In the genomic region with DNA sequence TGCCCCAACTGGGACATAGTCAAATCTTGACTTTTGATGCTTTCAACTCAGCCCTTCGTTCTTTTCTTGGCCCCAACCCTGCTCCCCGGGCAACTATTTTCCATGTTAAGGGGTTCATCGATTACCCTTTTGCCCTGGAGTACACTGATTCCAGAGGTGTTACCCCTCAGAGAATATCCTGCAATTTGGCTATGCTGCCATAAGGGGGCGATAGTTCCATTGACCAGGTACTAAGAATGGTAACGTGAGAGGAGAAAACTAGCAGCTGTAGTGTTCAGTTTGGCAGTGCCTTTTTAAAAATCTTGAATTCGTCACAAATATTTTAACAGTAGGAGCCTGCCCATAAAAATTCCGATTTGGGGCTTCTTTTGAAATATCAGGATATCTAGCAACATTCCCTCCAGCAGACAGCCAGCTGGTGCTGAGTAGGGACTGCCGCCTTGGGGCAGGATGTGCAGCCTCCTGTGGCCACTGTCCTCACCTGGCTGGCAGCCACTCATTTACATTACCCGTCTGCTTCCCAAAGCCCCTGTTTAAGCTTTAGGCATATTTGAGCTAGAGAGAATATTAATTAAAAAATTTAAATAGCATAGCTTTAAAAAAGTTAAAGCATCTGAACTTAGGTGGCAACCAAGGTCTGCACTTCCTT, we compare ENCODE assay signal across 11 cellular contexts.
DNase-seq lines count a peak whose midpoint lies in the region; ATAC-seq and TF ChIP-seq lines count a peak whose summit lies in the region.
"Had no signal": no experiment of that assay in that cellular context is flagged by ENCODE, and none has a peak within 500 bp of the region (broad histone marks: within the 10 kb centered on the region; RNA-seq: fewer than 3 reads in every experiment).

No MANE protein-coding gene starts in this region.

- BruUV-seq in HCT116 (replicated peaks; lab: Mats Ljungman, UMichigan), result no TSS peak

- H3K27me3 Mint-ChIP-seq in T-cell, result peaks cover 0 to 19% of the 10 kb centered on the region in 2 donors

- in situ Hi-C loops in brain microvascular endothelial cell (cut with HindIII; ENCODE audit: low pct_ligation_motif_present, low sequenced_read_pairs), result no loop called here

- H3K9me2 ChIP-seq in DOHH2 (replicated peaks; ENCODE audit: control insufficient read depth, low read length), result no peaks in the 10 kb centered on the region
- no peaks in the 10 kb centered on the region for H3K9me2 ChIP-seq in HCT116 (ENCODE audit: insufficient read depth)

- H3K4me1 ChIP-seq in DOHH2 (ENCODE audit: control insufficient read depth, low read length) (no peaks in the 10 kb centered on the region), HCT116 (ENCODE audit: control insufficient read depth in 1 of 2, insufficient read depth in 2 of 2, low read length in 2 of 2) (no peaks in the 10 kb centered on the region)
- H3K4me1 ChIP-seq: esophagus muscularis mucosa had no signal

- H3K27me3 ChIP-seq in DOHH2 (ENCODE audit: control insufficient read depth, low read length), result 0 out of 2 replicates have a peak, but pooled peaks cover 3% of the 10 kb centered on the region
- H3K27me3 ChIP-seq in HCT116 (ENCODE audit: insufficient read depth, low read length), result 0 out of 2 replicates have a peak, but pooled peaks cover 7% of the 10 kb centered on the region
- no peaks in the 10 kb centered on the region for H3K27me3 ChIP-seq in brain microvascular endothelial cell (replicated peaks)

- TF ChIP-seq RAD21 in HCT116 (IDR thresholded peaks at IDR 0.05; ENCODE audit: low read depth), result peak; percentile 45

- H3K4me3 Mint-ChIP-seq in T-cell, result no peak overlapping the region

- intact Hi-C loops in HCT116 (cut with micrococcal nuclease), result loop anchor here (2.0 kb wide), 1 partner anchor 351 kb away; no protein-coding TSS in a partner anchor
- intact Hi-C loops in left colon (cut with DNase I, micrococcal nuclease), result no loop called here

- H3K9ac ChIP-seq in HCT116 (ENCODE audit: low read length) (no peak overlapping the region), SK-N-MC (ENCODE audit: insufficient read length) (no peak overlapping the region)

- H2AFZ ChIP-seq in HCT116 (ENCODE audit: low read depth, low read length, poor library complexity, severe bottlenecking), result no peak overlapping the region

- CTCF ChIA-PET in HCT116 (lab: Charles Lee), result interaction anchor here (1.0 to 1.3 kb wide), 2 partner anchors 182 to 344 kb away, joined by 3 read pairs; no protein-coding TSS in a partner anchor
- CTCF ChIA-PET in T-cell (lab: Charles Lee), result no interaction called here

- H3K4me3 ChIP-seq in DOHH2 (ENCODE audit: low read length) (no peak overlapping the region), HCT116 (replicated peaks in 1 of 2; ENCODE audit: low read depth in 1 of 2, low read length in 2 of 2) (no peak overlapping the region), SK-N-MC (no peak overlapping the region), brain microvascular endothelial cell (ENCODE audit: low read depth, low read length) (no peak overlapping the region)
- H3K4me3 ChIP-seq: esophagus muscularis mucosa had no signal

- no peaks in the 10 kb centered on the region for H3K36me3 ChIP-seq in DOHH2 (ENCODE audit: control insufficient read depth, low read length)
- no peaks in the 10 kb centered on the region for H3K36me3 ChIP-seq in HCT116 (ENCODE audit: control insufficient read depth in 1 of 2, insufficient read depth in 2 of 2, low read length in 2 of 2)
- H3K36me3 ChIP-seq in SK-N-MC (ENCODE audit: insufficient read depth, low read length), result no peaks in the 10 kb centered on the region
- H3K36me3 ChIP-seq in brain microvascular endothelial cell (replicated peaks), result no peaks in the 10 kb centered on the region
- H3K36me3 ChIP-seq: esophagus muscularis mucosa had no signal

- no peak overlapping the region for H3K27ac Mint-ChIP-seq in T-cell

- H4K20me1 ChIP-seq in DOHH2 (ENCODE audit: control insufficient read depth, insufficient read depth, low read depth, low read length) (no peaks in the 10 kb centered on the region), HCT116 (ENCODE audit: insufficient read depth) (no peaks in the 10 kb centered on the region)

- RAD21 ChIA-PET in HCT116 (lab: Charles Lee; ENCODE audit: low non-redundant PET in 1 of 2, low total read pairs in 2 of 2, uncharacterized antibody in 2 of 2, unreplicated experiment in 2 of 2), result no interaction called here

- H3K4me2 ChIP-seq in DOHH2 (ENCODE audit: low read length) (no peak overlapping the region), HCT116 (ENCODE audit: low read length) (no peak overlapping the region)

- H3K9me3 ChIP-seq in DOHH2 (ENCODE audit: control insufficient read depth, insufficient read depth, low read length), result no peaks in the 10 kb centered on the region
- H3K9me3 ChIP-seq in HCT116 (ENCODE audit: control insufficient read depth in 1 of 2, insufficient read depth in 1 of 2, low read depth in 1 of 2, low read length in 2 of 2), result no peaks in the 10 kb centered on the region
- no peaks in the 10 kb centered on the region for H3K9me3 ChIP-seq in SK-N-MC (ENCODE audit: low read depth, low read length)

- DNase-seq in HCT116 (ENCODE audit: low read depth, low spot score) (peak; percentile 8), SK-N-MC (ENCODE audit: low read depth, low spot score) (peak; percentile 2), left colon (peak in 1 of 2 donors; percentile 16), brain microvascular endothelial cell (no peak), amygdala (lab: John Stamatoyannopoulos, UW) (no peak), caudate nucleus (lab: John Stamatoyannopoulos, UW) (no peak), T-cell (no peak)
- DNase-seq: NCI-H69, nucleus accumbens had no signal

- no peaks in the 10 kb centered on the region for H3K36me3 Mint-ChIP-seq in T-cell

- H3K4me1 Mint-ChIP-seq in T-cell, result no peaks in the 10 kb centered on the region

- peak; percentile 86 for TF ChIP-seq CTCF in DOHH2 (IDR thresholded peaks at IDR 0.05; ENCODE audit: low read depth, low read length, poor library complexity, severe bottlenecking)
- peak; percentile 34 to 86 (median 65); a peak in 5 of 6 replicates for TF ChIP-seq CTCF in HCT116 (IDR thresholded peaks at IDR 0.05 in 2 of 3, conservative IDR thresholded peaks at IDR 0.05 in 1 of 3; ENCODE audit: borderline replicate concordance in 1 of 3, insufficient read depth in 1 of 3, low read depth in 2 of 3, low read length in 2 of 3)
- TF ChIP-seq CTCF in brain microvascular endothelial cell (IDR thresholded peaks at IDR 0.05; ENCODE audit: low read depth, low read length, missing control alignments), result no peak

- TF ChIP-seq POLR2A in HCT116 (IDR thresholded peaks at IDR 0.05; ENCODE audit: borderline replicate concordance, extremely low read depth, insufficient read depth, insufficient read length), result no peak

- no peak overlapping the region for H3K27ac ChIP-seq in DOHH2 (ENCODE audit: low read depth, low read length)
- H3K27ac ChIP-seq in HCT116 (ENCODE audit: low read depth, low read length), result no peak overlapping the region
- no peak overlapping the region for H3K27ac ChIP-seq in SK-N-MC
- H3K27ac ChIP-seq in brain microvascular endothelial cell, result no peak overlapping the region
- H3K27ac ChIP-seq in caudate nucleus (ENCODE audit: low read depth, low read length), result no peak overlapping the region
- H3K27ac ChIP-seq: esophagus muscularis mucosa had no signal

- ATAC-seq in HCT116, result peak; percentile 65; the same call in 1 of the 2 replicates
- peak; percentile 50 for ATAC-seq in left colon
- ATAC-seq in T-cell (replicated peaks in 1 of 4), result no peak

- H3K9me3 Mint-ChIP-seq in T-cell, result peaks cover 0 to 12% (median 6%) of the 10 kb centered on the region in 3 donors

- H3K79me2 ChIP-seq in DOHH2 (ENCODE audit: control insufficient read depth, low read length) (no peaks in the 10 kb centered on the region), HCT116 (ENCODE audit: insufficient read depth, low read length) (no peaks in the 10 kb centered on the region)

- POLR2A ChIA-PET in HCT116 (lab: Charles Lee), result no interaction called here
- POLR2A ChIA-PET in T-cell (lab: Charles Lee), result no interaction called here

- H3F3A ChIP-seq in DOHH2 (ENCODE audit: control insufficient read depth, insufficient read depth), result no peaks in the 10 kb centered on the region

TF ChIP-seq in HCT116, 20 proteins besides CTCF, POLR2A, EP300 and RAD21:
- no peak for TF ChIP-seq SP1 (IDR thresholded peaks at IDR 0.05; ENCODE audit: low read depth)
- TF ChIP-seq SRF (IDR thresholded peaks at IDR 0.05; ENCODE audit: low read depth), result no peak
- no peak for TF ChIP-seq ZNF274 (IDR thresholded peaks at IDR 0.05; ENCODE audit: low read depth, low read length)
TF ChIP-seq in HCT116: peak in this region for 0.

Comparison
In these comparisons a context has a peak if more than half of its experiments do, and no peak if none do; other contexts are left out.
1. ATAC-seq: peak in HCT116 (single experiment) and left colon (single experiment); none in T-cell (0 of 4).
2. DNase-seq: peak in HCT116 (single experiment) and SK-N-MC (single experiment); none in brain microvascular endothelial cell (single experiment), amygdala (0 of 56), caudate nucleus (0 of 61) and T-cell (0 of 34).